ENCODE assay signal across 8 cellular contexts in genomic region chr18:69400253-69400975, GRCh38.
DNase-seq lines count a peak whose midpoint lies in the region; ATAC-seq and TF ChIP-seq lines count a peak whose summit lies in the region.

Gene DOK6, plus strand, starts transcription at chr18:69400888.

- H3K4me3 Mint-ChIP-seq in nephron, result peak within 1 kb of the TSS; percentile 83 to 98 (median 88)

- no peaks in the 10 kb centered on the region for H3K36me3 Mint-ChIP-seq in nephron (ENCODE audit: low read depth)

- peak within 1 kb of the TSS; percentile 93 to 96 (median 95) for H3K27ac Mint-ChIP-seq in nephron

- peaks cover 29% of the 10 kb centered on the region for H3K4me1 Mint-ChIP-seq in nephron

- no peak for ATAC-seq in HG02981 (IDR thresholded peaks at IDR 0.05; ENCODE audit: unreplicated experiment)

- H3K9me3 Mint-ChIP-seq in nephron, result no peaks in the 10 kb centered on the region

- DNase-seq in DMS53 treated with DMSO at 0.1 percent for 48 hours (lab: John Stamatoyannopoulos, UW; ENCODE audit: unreplicated experiment) (peak; percentile 96), NCI-H1436 (lab: John Stamatoyannopoulos, UW) (peak; percentile 65), foreskin fibroblast (peak; percentile 43 to 81), NOMO-1 treated with DMSO at 0.1 percent for 48 hours (lab: John Stamatoyannopoulos, UW; ENCODE audit: unreplicated experiment) (no peak), middle frontal gyrus (ENCODE audit: extremely low spot score, low spot score) (no peak)
- DNase-seq in activated CD8-positive, alpha-beta memory T cell treated with anti-CD3 and anti-CD28 coated beads, Interleukin-2, amount 50 U/mL, for 48 hours, result peak; percentile 58

- peak within 1 kb of the TSS; percentile 49 to 78 for H3K4me3 ChIP-seq in foreskin fibroblast (ENCODE audit: low read depth in 1 of 2, low read length in 2 of 2)

- TF ChIP-seq CTCF in foreskin fibroblast (IDR thresholded peaks at IDR 0.05; ENCODE audit: low read depth, low read length) (no peak), nephron (IDR thresholded peaks at IDR 0.05; ENCODE audit: unreplicated experiment in 3 of 3) (no peak)

- H3K27me3 Mint-ChIP-seq in nephron (ENCODE audit: low read depth), result peaks cover 15% of the 10 kb centered on the region

Comparison
In these comparisons a context has a peak if more than half of its experiments do, and no peak if none do; other contexts are left out.
1. DNase-seq: peak in DMS53 treated with DMSO at 0.1 percent for 48 hours (single experiment), NCI-H1436 (single experiment), activated CD8-positive, alpha-beta memory T cell treated with anti-CD3 and anti-CD28 coated beads, Interleukin-2, amount 50 U/mL, for 48 hours (single experiment) and foreskin fibroblast (2 of 2); none in NOMO-1 treated with DMSO at 0.1 percent for 48 hours (single experiment) and middle frontal gyrus (single experiment).